10 cellular contexts compared by ENCODE assay signal in genomic region chr15:75775296-75776074, GRCh38.
DNase-seq lines count a peak whose midpoint lies in the region; ATAC-seq and TF ChIP-seq lines count a peak whose summit lies in the region.
"Had no signal": no experiment of that assay in that cellular context is flagged by ENCODE, and none has a peak within 500 bp of the region (broad histone marks: within the 10 kb centered on the region; RNA-seq: fewer than 3 reads in every experiment).

No MANE protein-coding gene starts in this region.

- H4K20me1 ChIP-seq in DND-41 (ENCODE audit: insufficient read depth, low read length) (no peaks in the 10 kb centered on the region), neural progenitor cell (ENCODE audit: low read depth) (no peaks in the 10 kb centered on the region)

- H3K9me3 ChIP-seq in DND-41 (ENCODE audit: insufficient read depth, low read length, severe bottlenecking) = no peaks in the 10 kb centered on the region
- no peaks in the 10 kb centered on the region for H3K9me3 ChIP-seq in SJSA1 (replicated peaks)
- H3K9me3 ChIP-seq in neural progenitor cell (ENCODE audit: low read depth) = no peaks in the 10 kb centered on the region

- H3K27me3 ChIP-seq in DND-41 (ENCODE audit: insufficient read depth, low read length, poor library complexity) (no peaks in the 10 kb centered on the region), SJSA1 (replicated peaks) (no peaks in the 10 kb centered on the region), neural progenitor cell (no peaks in the 10 kb centered on the region)

- H3K4me1 Mint-ChIP-seq in HFFc6 (ENCODE audit: low read depth) = peaks cover 25% of the 10 kb centered on the region
- H3K4me1 Mint-ChIP-seq in neural progenitor cell = peaks cover 26% of the 10 kb centered on the region

- peak overlapping the region; percentile 62 for H3K4me3 Mint-ChIP-seq in HFFc6
- no peak overlapping the region for H3K4me3 Mint-ChIP-seq in neural progenitor cell

- H3K4me1 ChIP-seq in DND-41 (ENCODE audit: insufficient read depth, low read length) (no peaks in the 10 kb centered on the region), SJSA1 (replicated peaks) (peaks cover 22% of the 10 kb centered on the region), neural progenitor cell (peaks cover 11% of the 10 kb centered on the region)

- peaks cover 23% of the 10 kb centered on the region for H3K27me3 Mint-ChIP-seq in HFFc6 (ENCODE audit: insufficient read depth)
- no peaks in the 10 kb centered on the region for H3K27me3 Mint-ChIP-seq in neural progenitor cell (ENCODE audit: insufficient read depth, low read depth)

- H3K4me3 ChIP-seq in DND-41 (ENCODE audit: low read depth in 1 of 2, low read length in 2 of 2) (no peak overlapping the region), SJSA1 (no peak overlapping the region), neural progenitor cell (no peak overlapping the region)

- TF ChIP-seq CTCF in DND-41 (IDR thresholded peaks at IDR 0.05; ENCODE audit: borderline replicate concordance, extremely low read depth, low read length, poor library complexity, severe bottlenecking) (no peak), HFFc6 (IDR thresholded peaks at IDR 0.05) (no peak), neural progenitor cell (IDR thresholded peaks at IDR 0.05) (no peak)

- H3K27ac Mint-ChIP-seq in HFFc6 = peak overlapping the region; percentile 20; the same call in 1 of the 2 replicates
- no peak overlapping the region for H3K27ac Mint-ChIP-seq in neural progenitor cell

- H3K9ac ChIP-seq in DND-41 (ENCODE audit: low read depth, low read length) (no peak overlapping the region), neural progenitor cell (no peak overlapping the region)

- H3K36me3 Mint-ChIP-seq in HFFc6 (ENCODE audit: low read depth) = no peaks in the 10 kb centered on the region
- no peaks in the 10 kb centered on the region for H3K36me3 Mint-ChIP-seq in neural progenitor cell

- H3K27ac ChIP-seq in DND-41 (ENCODE audit: low read length) = no peak overlapping the region
- H3K27ac ChIP-seq in SJSA1 = peak overlapping the region; percentile 54
- no peak overlapping the region for H3K27ac ChIP-seq in neural progenitor cell

- no peaks in the 10 kb centered on the region for H3K9me3 Mint-ChIP-seq in HFFc6
- H3K9me3 Mint-ChIP-seq in neural progenitor cell = no peaks in the 10 kb centered on the region

- H3K79me2 ChIP-seq in DND-41 (ENCODE audit: insufficient read depth, low read length) = no peaks in the 10 kb centered on the region
- H3K79me2 ChIP-seq in neural progenitor cell (ENCODE audit: low read depth) = no peaks in the 10 kb centered on the region

- no peak overlapping the region for H2AFZ ChIP-seq in DND-41 (ENCODE audit: low read depth, low read length)
- no peak overlapping the region for H2AFZ ChIP-seq in neural progenitor cell (replicated peaks)

- no peaks in the 10 kb centered on the region for H3K36me3 ChIP-seq in DND-41 (ENCODE audit: insufficient read depth, low read length)
- H3K36me3 ChIP-seq in SJSA1 = no peaks in the 10 kb centered on the region
- no peaks in the 10 kb centered on the region for H3K36me3 ChIP-seq in neural progenitor cell

- DNase-seq in DND-41 (peak; percentile 33), HFFc6 (no peak), SJSA1 (ENCODE audit: low read depth in 1 of 2, low spot score in 2 of 2) (no peak), neural progenitor cell (ENCODE audit: low spot score) (peak; percentile 21), middle frontal gyrus (ENCODE audit: extremely low spot score, low spot score) (no peak), SK-N-DZ (ENCODE audit: low spot score) (no peak)
- DNase-seq: DMS153, hippocampal formation, NCI-H1105 treated with DMSO at 0.1 percent for 48 hours had no signal

- ATAC-seq in DND-41 (ENCODE audit: insufficient read depth, low read depth) (no peak), GM19455 (IDR thresholded peaks at IDR 0.05; ENCODE audit: unreplicated experiment) (no peak)

- no peaks in the 10 kb centered on the region for H3F3A ChIP-seq in neural progenitor cell (ENCODE audit: low read depth)

- H3K4me2 ChIP-seq in DND-41 (ENCODE audit: insufficient read depth, low read length) = no peak overlapping the region
- no peak overlapping the region for H3K4me2 ChIP-seq in neural progenitor cell

Comparison
In these comparisons a context has a peak if more than half of its experiments do, and no peak if none do; other contexts are left out.
1. DNase-seq: peak in DND-41 (single experiment) and neural progenitor cell (single experiment); none in HFFc6 (single experiment), SJSA1 (0 of 2), middle frontal gyrus (single experiment) and SK-N-DZ (single experiment).